ENCODE assay signal across 21 cellular contexts in the genomic region with DNA sequence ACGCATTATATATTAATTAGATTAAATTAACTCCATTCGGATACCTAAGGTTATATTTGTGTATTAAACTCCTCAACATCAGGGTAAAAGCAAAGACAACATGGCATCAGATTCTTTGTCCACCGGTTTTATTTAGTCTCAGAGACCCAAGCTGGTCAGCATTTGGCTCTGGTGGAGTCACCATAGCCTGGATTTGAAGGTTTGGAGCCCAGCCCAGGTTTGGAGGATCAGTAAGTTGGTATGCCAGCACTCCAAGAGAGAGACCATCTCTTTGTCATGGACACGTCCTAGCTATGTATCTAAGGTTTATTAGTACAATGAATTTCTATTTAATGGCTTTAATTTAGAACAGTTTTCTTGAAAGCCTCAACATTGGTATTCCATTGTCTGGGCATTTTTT.
"Had no signal": no experiment of that assay in that cellular context is flagged by ENCODE, and none has a peak within 500 bp of the region (broad histone marks: within the 10 kb centered on the region; RNA-seq: fewer than 3 reads in every experiment).

No MANE protein-coding gene starts in this region.

- H3K27ac Mint-ChIP-seq: dendritic cell treated with granulocyte-macrophage colony-stimulating factor and Interleukin-4, amounts not matched to agents 40 ng/mL and 50 ng/mL, for 4 days; effector memory CD8-positive, alpha-beta T cell; endodermal cell had no signal

- H3K4me3 Mint-ChIP-seq: dendritic cell treated with granulocyte-macrophage colony-stimulating factor and Interleukin-4, amounts not matched to agents 40 ng/mL and 50 ng/mL, for 4 days; effector memory CD8-positive, alpha-beta T cell; endodermal cell had no signal

- H3K27me3 Mint-ChIP-seq: dendritic cell treated with granulocyte-macrophage colony-stimulating factor and Interleukin-4, amounts not matched to agents 40 ng/mL and 50 ng/mL, for 4 days; effector memory CD8-positive, alpha-beta T cell had no signal

- H3K9me3 Mint-ChIP-seq: endodermal cell had no signal

- ATAC-seq: effector memory CD8-positive, alpha-beta T cell; esophagus mucosa; foreskin keratinocyte; gastrocnemius medialis; gastroesophageal sphincter; heart left ventricle; heart right ventricle had no signal

- DNase-seq: colonic mucosa; cortex of kidney; dermis blood vessel endothelial cell; effector CD4-positive, alpha-beta T cell; effector CD8-positive, alpha-beta T cell; effector memory CD4-positive, alpha-beta T cell; effector memory CD8-positive, alpha-beta T cell; endodermal cell; erythroblast; esophagus squamous epithelium; foreskin fibroblast; foreskin keratinocyte; foreskin melanocyte; gastrocnemius medialis; glutamatergic neuron; head of caudate nucleus; heart left ventricle; heart right ventricle had no signal

- H3K4me1 Mint-ChIP-seq: endodermal cell had no signal
